Comparison of ENCODE assay signal across 14 cellular contexts in the genomic region with DNA sequence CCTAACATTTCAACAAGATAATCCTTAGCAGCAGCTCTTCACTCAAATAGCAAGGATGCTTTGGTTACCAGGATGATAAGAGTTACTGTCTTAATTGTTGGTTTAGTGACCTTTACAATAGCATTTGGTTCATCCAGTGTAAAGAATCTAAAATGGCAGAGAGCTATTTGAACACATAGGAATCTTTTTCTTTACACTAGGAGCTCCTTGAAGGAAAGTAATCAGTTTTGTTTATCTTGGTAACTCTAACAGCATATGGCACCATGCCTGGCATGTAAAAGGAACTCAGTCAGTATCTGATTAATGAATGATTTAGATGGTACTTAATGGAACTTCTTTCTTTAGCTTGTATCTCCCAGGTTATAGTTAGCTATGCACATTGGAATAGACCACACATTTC. TPM values are rescaled to one million over a fixed set of nuclear protein-coding genes. Genes with fewer than 3 reads are reported as not detected.
DNase-seq lines count a peak whose midpoint lies in the region; ATAC-seq and TF ChIP-seq lines count a peak whose summit lies in the region.
"Had no signal": no experiment of that assay in that cellular context is flagged by ENCODE, and none has a peak within 500 bp of the region (broad histone marks: within the 10 kb centered on the region; RNA-seq: fewer than 3 reads in every experiment).

No MANE protein-coding gene starts in this region.

- H3K9ac ChIP-seq in HUES6 (ENCODE audit: low read length), result no peak overlapping the region
- no peak overlapping the region for H3K9ac ChIP-seq in mesendoderm (ENCODE audit: low read length)
- H3K9ac ChIP-seq: BLaER1 had no signal

- no peak overlapping the region for H3K4ac ChIP-seq in mesendoderm (ENCODE audit: low read depth, low read length)

- peak overlapping the region; percentile 39 for H4K8ac ChIP-seq in mesendoderm (ENCODE audit: low read depth, low read length)

- no peaks in the 10 kb centered on the region for H3K27me3 Mint-ChIP-seq in WTC11 (ENCODE audit: low read depth)

- H3K9me3 Mint-ChIP-seq in WTC11, result no peaks in the 10 kb centered on the region

- TF ChIP-seq CTCF in WTC11 (IDR thresholded peaks at IDR 0.05), result no peak

- peaks cover 6% of the 10 kb centered on the region; the same call in 1 of the 2 replicates for H3K4me1 Mint-ChIP-seq in WTC11

- H2AK5ac ChIP-seq in mesendoderm (ENCODE audit: low read length), result no peak overlapping the region

- no peak overlapping the region for H3K23ac ChIP-seq in mesendoderm (ENCODE audit: low read length)

- H3K79me1 ChIP-seq in mesendoderm (ENCODE audit: low read length), result peaks cover 3% of the 10 kb centered on the region

- H2BK5ac ChIP-seq in mesendoderm (ENCODE audit: low read length), result no peak overlapping the region

- no peak overlapping the region for H3K4me3 ChIP-seq in HUES6 (ENCODE audit: low read depth, low read length)
- H3K4me3 ChIP-seq in mesendoderm (ENCODE audit: low read length), result no peak overlapping the region
- no peak overlapping the region for H3K4me3 ChIP-seq in effector memory CD4-positive, alpha-beta T cell (ENCODE audit: insufficient read depth, low read depth, low read length, poor library complexity, severe bottlenecking)
- H3K4me3 ChIP-seq: BLaER1, SJSA1 had no signal

- H3K27ac ChIP-seq in HUES6 (ENCODE audit: low read depth, low read length) (peak overlapping the region; percentile 5; the same call in 1 of the 2 replicates), mesendoderm (ENCODE audit: low read depth, low read length) (no peak overlapping the region)
- no peak overlapping the region for H3K27ac ChIP-seq in effector memory CD4-positive, alpha-beta T cell (ENCODE audit: insufficient read depth, low read length, poor library complexity, severe bottlenecking)
- H3K27ac ChIP-seq: BLaER1, SJSA1 had no signal

- H3K27ac Mint-ChIP-seq in WTC11, result peak overlapping the region; percentile 58

- POLR2A ChIA-PET in WTC11 (lab: Charles Lee), result no interaction called here

- H3K36me3 ChIP-seq in HUES6 (ENCODE audit: control insufficient read depth, insufficient read depth, low read length), result peaks cover 57% of the 10 kb centered on the region
- peaks cover 6% of the 10 kb centered on the region for H3K36me3 ChIP-seq in mesendoderm (ENCODE audit: control insufficient read depth, insufficient read depth, low read length)
- peaks cover 33% of the 10 kb centered on the region for H3K36me3 ChIP-seq in effector memory CD4-positive, alpha-beta T cell (ENCODE audit: control insufficient read depth, insufficient read depth, low read length)
- H3K36me3 ChIP-seq: BLaER1 had no signal

- H3K9me3 ChIP-seq in HUES6 (ENCODE audit: control insufficient read depth, insufficient read depth, low read depth, low read length), result no peaks in the 10 kb centered on the region
- no peaks in the 10 kb centered on the region for H3K9me3 ChIP-seq in effector memory CD4-positive, alpha-beta T cell (ENCODE audit: control insufficient read depth, low read length)
- H3K9me3 ChIP-seq: BLaER1, SJSA1 had no signal

- CTCF ChIA-PET in WTC11 (lab: Charles Lee), result interaction anchor here (1.0 to 1.5 kb wide), 2 partner anchors 33 to 40 kb away, joined by 3 to 4 read pairs; a partner anchor contains a TSS

- no peak overlapping the region for H3K4me3 Mint-ChIP-seq in WTC11

- ATAC-seq in WTC11, result no peak
- ATAC-seq: PC-3 had no signal

- in situ Hi-C loops in ACHN (cut with HindIII; ENCODE audit: low pct_ligation_motif_present, low pct_unique_long_range_greater_than_20kb, low sequenced_read_pairs), result no loop called here

- no peak overlapping the region for H3K56ac ChIP-seq in mesendoderm (ENCODE audit: low read length)

- H3K4me1 ChIP-seq in HUES6 (ENCODE audit: control insufficient read depth, insufficient read depth, low read length) (no peaks in the 10 kb centered on the region), mesendoderm (ENCODE audit: control insufficient read depth, low read depth, low read length) (no peaks in the 10 kb centered on the region)
- no peaks in the 10 kb centered on the region for H3K4me1 ChIP-seq in effector memory CD4-positive, alpha-beta T cell (ENCODE audit: control insufficient read depth, insufficient read depth, low read length, poor library complexity, severe bottlenecking)
- H3K4me1 ChIP-seq: BLaER1, SJSA1 had no signal

- H3K27me3 ChIP-seq in HUES6 (ENCODE audit: control insufficient read depth, insufficient read depth, low read length) (no peaks in the 10 kb centered on the region), mesendoderm (ENCODE audit: insufficient read depth, low read length, poor library complexity) (no peaks in the 10 kb centered on the region)
- no peaks in the 10 kb centered on the region for H3K27me3 ChIP-seq in effector memory CD4-positive, alpha-beta T cell (replicated peaks; ENCODE audit: control insufficient read depth, insufficient read depth, low read length, poor library complexity, severe bottlenecking)
- H3K27me3 ChIP-seq: BLaER1, SJSA1 had no signal

- H2BK15ac ChIP-seq in mesendoderm (replicated peaks; ENCODE audit: low read depth), result no peak overlapping the region

- DNase-seq in WTC11 (ENCODE audit: low spot score) (no peak), mesendoderm (no peak), ACHN (no peak)
- DNase-seq in effector memory CD4-positive, alpha-beta T cell, result no peak
- DNase-seq: EL, Karpas-422, NCI-H187 treated with DMSO at 0.1 percent for 48 hours, NCI-H2171, NCI-H446 treated with DMSO at 0.1 percent for 48 hours, NCI-H748 treated with DMSO at 0.1 percent for 48 hours, PC-3 had no signal

- H3K4me2 ChIP-seq in mesendoderm (ENCODE audit: low read length), result no peak overlapping the region
- H3K4me2 ChIP-seq: BLaER1 had no signal

- H3K79me2 ChIP-seq in mesendoderm (ENCODE audit: control insufficient read depth, insufficient read depth, low read length), result peaks cover 2% of the 10 kb centered on the region

- H3K36me3 Mint-ChIP-seq in WTC11, result peaks cover 48% of the 10 kb centered on the region

- H2BK120ac ChIP-seq in mesendoderm (ENCODE audit: low read depth, low read length), result no peak overlapping the region

- no peak overlapping the region for H3K18ac ChIP-seq in mesendoderm (ENCODE audit: low read length)

- no peak overlapping the region for H4K5ac ChIP-seq in mesendoderm (ENCODE audit: low read length)

TF ChIP-seq in WTC11, 78 proteins besides CTCF, POLR2A, EP300 and RAD21:
- TF ChIP-seq IRF2 (CRISPR knock-in tag; IDR thresholded peaks at IDR 0.05; ENCODE audit: borderline replicate concordance, low read depth) (no peak), ZNF416 (CRISPR knock-in tag; IDR thresholded peaks at IDR 0.05) (no peak), TEAD4 (CRISPR knock-in tag; IDR thresholded peaks at IDR 0.05) (no peak), RORB (CRISPR knock-in tag; IDR thresholded peaks at IDR 0.05) (no peak), GRHL2 (CRISPR knock-in tag; IDR thresholded peaks at IDR 0.05; ENCODE audit: insufficient replicate concordance, severe bottlenecking) (no peak)
- TF ChIP-seq, protein P1, sequence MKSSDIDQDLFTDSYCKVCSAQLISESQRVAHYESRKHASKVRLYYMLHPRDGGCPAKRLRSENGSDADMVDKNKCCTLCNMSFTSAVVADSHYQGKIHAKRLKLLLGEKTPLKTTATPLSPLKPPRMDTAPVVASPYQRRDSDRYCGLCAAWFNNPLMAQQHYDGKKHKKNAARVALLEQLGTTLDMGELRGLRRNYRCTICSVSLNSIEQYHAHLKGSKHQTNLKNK (CRISPR knock-in tag; IDR thresholded peaks at IDR 0.05), result no peak
- TF ChIP-seq, protein P2, sequence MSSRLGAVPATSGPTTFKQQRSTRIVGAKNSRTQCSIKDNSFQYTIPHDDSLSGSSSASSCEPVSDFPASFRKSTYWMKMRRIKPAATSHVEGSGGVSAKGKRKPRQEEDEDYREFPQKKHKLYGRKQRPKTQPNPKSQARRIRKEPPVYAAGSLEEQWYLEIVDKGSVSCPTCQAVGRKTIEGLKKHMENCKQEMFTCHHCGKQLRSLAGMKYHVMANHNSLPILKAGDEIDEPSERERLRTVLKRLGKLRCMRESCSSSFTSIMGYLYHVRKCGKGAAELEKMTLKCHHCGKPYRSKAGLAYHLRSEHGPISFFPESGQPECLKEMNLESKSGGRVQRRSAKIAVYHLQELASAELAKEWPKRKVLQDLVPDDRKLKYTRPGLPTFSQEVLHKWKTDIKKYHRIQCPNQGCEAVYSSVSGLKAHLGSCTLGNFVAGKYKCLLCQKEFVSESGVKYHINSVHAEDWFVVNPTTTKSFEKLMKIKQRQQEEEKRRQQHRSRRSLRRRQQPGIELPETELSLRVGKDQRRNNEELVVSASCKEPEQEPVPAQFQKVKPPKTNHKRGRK (CRISPR knock-in tag; IDR thresholded peaks at IDR 0.05; ENCODE audit: borderline replicate concordance), result no peak

RNA-seq across cellular contexts. Expression of a gene that starts 10.0 kb away (rescaled TPM):
- 61.1 to 65.9 TPM (median 65.8 TPM) in 3 replicates for total RNA-seq in WTC11 (2021)
- polyA plus RNA-seq in mesendoderm (2013, experiment 1 of 2), result 34.9 TPM
- 33.1 TPM for polyA plus RNA-seq in mesendoderm (2013, experiment 2 of 2)

RNA-seq across cellular contexts. Expression of a gene that starts 39.5 kb away (rescaled TPM):
- 57.2 to 59.8 TPM (median 57.4 TPM) in 3 replicates for total RNA-seq in WTC11 (2021)
- 30.4 TPM for polyA plus RNA-seq in mesendoderm (2013, experiment 1 of 2)
- 26.8 TPM for polyA plus RNA-seq in mesendoderm (2013, experiment 2 of 2)

RNA-seq across cellular contexts. Expression of a gene that starts 44.2 kb away (rescaled TPM):
- total RNA-seq in WTC11 (2021), result 29.3 to 39.0 TPM (median 35.4 TPM) in 3 replicates
- 11.6 TPM for polyA plus RNA-seq in mesendoderm (2013, experiment 1 of 2)
- polyA plus RNA-seq in mesendoderm (2013, experiment 2 of 2), result 12.8 TPM
